ENCODE assay signal across 13 cellular contexts in genomic region chr19:39974377-39975155, GRCh38.
"Had no signal": no experiment of that assay in that cellular context is flagged by ENCODE, and none has a peak within 500 bp of the region (broad histone marks: within the 10 kb centered on the region; RNA-seq: fewer than 3 reads in every experiment).

No MANE protein-coding gene starts in this region.

- ATAC-seq: left colon, lower lobe of right lung had no signal

- H3K27me3 Mint-ChIP-seq: activated CD4-positive, alpha-beta T cell treated with anti-CD3 and anti-CD28 coated beads, Interleukin-2, amount 10 ng/mL, durations not matched to agents 7 days and 5 days; activated naive CD4-positive, alpha-beta T cell treated with anti-CD3 and anti-CD28 coated beads, Interleukin-2, amount 10 ng/mL, durations not matched to agents 7 days and 5 days had no signal

- H3K9me3 Mint-ChIP-seq: activated naive CD4-positive, alpha-beta T cell treated with anti-CD3 and anti-CD28 coated beads, Interleukin-2, amount 10 ng/mL, durations not matched to agents 7 days and 5 days; dendritic cell treated with granulocyte-macrophage colony-stimulating factor and Interleukin-4, amounts not matched to agents 40 ng/mL and 50 ng/mL, for 4 days; mesothelial cell of epicardium had no signal

- H3K27ac ChIP-seq: breast epithelium, lower lobe of right lung, SK-N-MC had no signal

- H3K27me3 ChIP-seq: breast epithelium had no signal

- DNase-seq: activated CD4-positive, alpha-beta T cell treated with anti-CD3 and anti-CD28 coated beads, Interleukin-2, amount 10 ng/mL, durations not matched to agents 7 days and 5 days; activated naive CD4-positive, alpha-beta T cell treated with anti-CD3 and anti-CD28 coated beads, Interleukin-2, amount 10 ng/mL, durations not matched to agents 7 days and 5 days; cerebellar nuclear complex; effector memory CD4-positive, alpha-beta T cell; left colon; lower lobe of right lung; posterior cingulate gyrus; stimulated activated CD4-positive, alpha-beta T cell treated with anti-CD3 and anti-CD28 coated beads, Interleukin-15, amount 100 ng/mL, for 24 hours; stimulated activated CD4-positive, alpha-beta T cell treated with anti-CD3 and anti-CD28 coated beads, Interleukin-4, amount 100 ng/mL, for 1 hour had no signal

- H3K4me3 Mint-ChIP-seq: activated CD4-positive, alpha-beta T cell treated with anti-CD3 and anti-CD28 coated beads, Interleukin-2, amount 10 ng/mL, durations not matched to agents 7 days and 5 days; activated naive CD4-positive, alpha-beta T cell treated with anti-CD3 and anti-CD28 coated beads, Interleukin-2, amount 10 ng/mL, durations not matched to agents 7 days and 5 days; dendritic cell treated with granulocyte-macrophage colony-stimulating factor and Interleukin-4, amounts not matched to agents 40 ng/mL and 50 ng/mL, for 4 days had no signal

- H3K27ac Mint-ChIP-seq: activated CD4-positive, alpha-beta T cell treated with anti-CD3 and anti-CD28 coated beads, Interleukin-2, amount 10 ng/mL, durations not matched to agents 7 days and 5 days; dendritic cell treated with granulocyte-macrophage colony-stimulating factor and Interleukin-4, amounts not matched to agents 40 ng/mL and 50 ng/mL, for 4 days; mesothelial cell of epicardium had no signal

- H3K4me3 ChIP-seq: breast epithelium, lower lobe of right lung, SK-N-MC had no signal

- H3K9me3 ChIP-seq: breast epithelium, lower lobe of right lung had no signal
